In the genomic region with DNA sequence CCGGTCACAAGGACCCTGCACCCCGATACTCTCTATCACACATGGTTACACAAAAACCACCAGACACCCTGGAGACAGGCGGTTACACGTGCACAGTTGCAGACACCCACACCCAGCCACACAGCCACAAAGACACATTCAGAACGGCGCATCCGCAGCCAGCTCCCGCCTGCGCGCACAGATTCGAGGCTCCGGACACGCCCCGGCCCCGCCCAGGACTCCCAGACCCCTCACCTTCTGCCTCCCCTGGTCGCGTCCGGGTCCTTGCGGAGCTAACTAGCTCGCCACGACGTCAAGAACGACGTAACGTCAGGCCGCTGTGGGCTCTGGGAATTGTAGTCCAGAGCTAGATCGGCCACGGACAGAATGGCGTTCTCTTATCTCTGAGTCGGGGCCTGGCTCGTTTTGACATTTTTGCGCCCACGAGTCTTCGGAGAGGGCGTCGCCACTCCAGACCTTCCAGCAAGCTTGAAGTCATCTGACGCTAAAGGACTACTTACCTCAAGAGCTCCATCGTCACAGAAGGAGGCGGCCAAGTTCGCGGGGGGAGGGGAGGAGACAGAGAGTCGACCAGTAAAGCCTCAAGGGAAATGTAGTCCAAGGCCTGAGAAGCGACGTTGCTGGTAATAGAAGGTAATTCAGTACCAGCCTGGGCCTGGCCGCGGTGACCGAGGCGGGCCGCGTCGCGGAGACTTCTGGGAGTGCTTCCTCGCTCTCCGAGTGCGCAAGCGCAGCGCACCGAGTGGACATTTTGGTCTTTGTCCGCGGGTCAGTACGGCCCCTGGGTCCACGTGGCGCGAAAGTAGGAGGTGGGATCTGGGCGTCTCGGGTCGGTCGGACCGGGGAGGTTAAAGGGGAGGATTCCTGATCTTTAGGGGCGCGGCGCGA, we compare ENCODE assay signal across 8 cellular contexts. TPM values are rescaled to one million over a fixed set of nuclear protein-coding genes. Genes with fewer than 3 reads are reported as not detected.
DNase-seq lines count a peak whose midpoint lies in the region; ATAC-seq and TF ChIP-seq lines count a peak whose summit lies in the region.

Gene ZNF146, plus strand, starts transcription at position 719 of the 888 bp plus-strand sequence. CDS start 21,335 bp downstream, outside the sequence.
Gene ZNF565, minus strand, starts transcription at position 278 of the 888 bp plus-strand sequence. CDS start 12,680 bp downstream, outside the sequence.

- peaks cover 50% of the 10 kb centered on the region for H3K4me1 ChIP-seq in left ventricle myocardium inferior
- peaks cover 13% of the 10 kb centered on the region for H3K4me1 ChIP-seq in upper lobe of right lung

- ATAC-seq in HG02870 (IDR thresholded peaks at IDR 0.05; ENCODE audit: unreplicated experiment) (peak; percentile 89), upper lobe of right lung (peak; percentile 98)

- H3K36me3 ChIP-seq in left ventricle myocardium inferior (peaks cover 5% of the 10 kb centered on the region), upper lobe of right lung (peaks cover 8% of the 10 kb centered on the region)

- H3K27ac ChIP-seq in left ventricle myocardium inferior (replicated peaks) (peak within 1 kb of the TSS; percentile 97), upper lobe of right lung (peak within 1 kb of the TSS; percentile 87)

- peak; percentile 99 for DNase-seq in NCI-H146 (lab: John Stamatoyannopoulos, UW)
- DNase-seq in T follicular helper cell (ENCODE audit: low read depth): peak; percentile 92
- peak; percentile 93 for DNase-seq in amniotic stem cell (lab: John Stamatoyannopoulos, UW)
- peak; percentile 96 for DNase-seq in left ventricle myocardium inferior
- DNase-seq in posterior vena cava (ENCODE audit: low spot score): peak; percentile 99
- peak; percentile 99 for DNase-seq in upper lobe of right lung

- intact Hi-C loops in left ventricle myocardium inferior (cut with micrococcal nuclease) (no loop called here), posterior vena cava (cut with DNase I) (no loop called here), upper lobe of right lung (cut with DNase I) (no loop called here)

- H3K27me3 ChIP-seq in left ventricle myocardium inferior (ENCODE audit: low read depth) (no peaks in the 10 kb centered on the region), upper lobe of right lung (no peaks in the 10 kb centered on the region)

- peak; percentile 31 for TF ChIP-seq CTCF in left ventricle myocardium inferior (IDR thresholded peaks at IDR 0.05; ENCODE audit: borderline replicate concordance)
- no peak for TF ChIP-seq CTCF in upper lobe of right lung (IDR thresholded peaks at IDR 0.05)

- H3K9me3 ChIP-seq in left ventricle myocardium inferior (replicated peaks) (no peaks in the 10 kb centered on the region), upper lobe of right lung (no peaks in the 10 kb centered on the region)

- peak; percentile 91 for TF ChIP-seq POLR2A in GM15510 (IDR thresholded peaks at IDR 0.05; ENCODE audit: borderline replicate concordance, extremely low read depth, insufficient read length)

- H3K4me3 ChIP-seq in left ventricle myocardium inferior (peak within 1 kb of the TSS; percentile 97), upper lobe of right lung (peak within 1 kb of the TSS; percentile 66)

RNA-seq across cellular contexts. Expression of gene ZNF146, which starts in this region (rescaled TPM):
- total RNA-seq in left ventricle myocardium inferior (30.4 TPM), posterior vena cava (10 to 100 TPM; 40.2 to 41.7 TPM), upper lobe of right lung (41.2 TPM)

RNA-seq across cellular contexts. Expression of gene ZNF565, which starts in this region (rescaled TPM):
- total RNA-seq in left ventricle myocardium inferior (4.4 TPM), posterior vena cava (1 to 10 TPM; 5.2 to 5.3 TPM), upper lobe of right lung (6.4 TPM)

Comparison
In these comparisons a context has a peak if more than half of its experiments do, and no peak if none do; other contexts are left out.
1. Peak in every context shown above with its lines: DNase-seq, ATAC-seq, H3K4me3 ChIP-seq and H3K27ac ChIP-seq.